ENCODE assay signal across 25 cellular contexts in the genomic region with DNA sequence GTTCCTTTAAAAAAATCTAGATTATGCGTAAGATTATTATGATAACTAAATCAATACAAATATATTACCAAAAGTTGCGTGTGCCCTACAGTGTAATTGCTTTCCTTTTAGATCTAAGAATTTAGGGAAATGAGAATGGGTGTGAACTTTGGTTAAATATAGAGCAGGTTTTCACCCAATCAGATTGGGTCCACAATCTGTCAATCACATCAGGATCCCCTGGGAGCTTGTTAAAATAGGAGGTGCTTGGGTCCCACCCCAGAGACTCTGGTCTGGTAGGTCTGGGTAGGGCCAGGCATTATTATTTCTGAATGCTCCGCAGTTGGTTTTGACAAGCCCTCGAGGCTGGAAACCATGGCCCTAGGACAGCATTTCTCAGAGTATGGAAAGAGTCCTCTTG.
A peak's percentile ranks its signal among the peaks of the same experiment; 100 is the strongest.
DNase-seq lines count a peak whose midpoint lies in the region; ATAC-seq, FAIRE-seq and TF ChIP-seq lines count a peak whose summit lies in the region.
"Had no signal": no experiment of that assay in that cellular context is flagged by ENCODE, and none has a peak within 500 bp of the region (broad histone marks: within the 10 kb centered on the region; RNA-seq: fewer than 3 reads in every experiment).

No MANE protein-coding gene starts in this region.

- in situ Hi-C loops in GM12878 (cut with MboI), result no loop called here

- FAIRE-seq in GM12878 (lab: Jason Lieb, UNC), result no peak
- FAIRE-seq: D721Med, kidney, small intestine had no signal

- peaks cover 5 to 11% of the 10 kb centered on the region in 2 donors for H3K9me3 Mint-ChIP-seq in stimulated activated naive B cell treated with anti-CD40 and anti-IgM and Interleukin-4, amounts not matched to agents 10 μg/mL and 1 μg/mL and 100 μg/mL, for 72 hours

- no peak for TF ChIP-seq EP300 in GM12878 (IDR thresholded peaks at IDR 0.05; ENCODE audit: borderline replicate concordance in 1 of 2, control insufficient read depth in 1 of 2, low read depth in 2 of 2, low read length in 2 of 2)

- TF ChIP-seq POLR2A in GM12878 (IDR thresholded peaks at IDR 0.05; ENCODE audit: low read depth, low read length), result no peak

- peaks cover 5 to 6% of the 10 kb centered on the region in 2 donors for H3K36me3 Mint-ChIP-seq in stimulated activated naive B cell treated with anti-CD40 and anti-IgM and Interleukin-4, amounts not matched to agents 10 μg/mL and 1 μg/mL and 100 μg/mL, for 72 hours
- H3K36me3 Mint-ChIP-seq: brain; CD4-positive, CD25-positive, alpha-beta regulatory T cell had no signal

- POLR2A ChIA-PET in GM12878 (lab: Charles Lee), result interaction anchor here (0.6 to 1.8 kb wide), 3 partner anchors 9 to 15 kb away, joined by 3 to 6 read pairs (median 4); no protein-coding TSS in a partner anchor

- no TSS peak for BruUV-seq in GM12878 (replicated peaks; lab: Mats Ljungman, UMichigan)

- H3K4me3 ChIP-seq in GM12878, result no peak overlapping the region
- H3K4me3 ChIP-seq: ovary, transverse colon had no signal

- RAD21 ChIA-PET in GM12878 (lab: Charles Lee; ENCODE audit: unreplicated experiment), result interaction anchor here (1.4 to 1.5 kb wide), 3 partner anchors 13 to 71 kb away, joined by 3 to 4 read pairs (median 4); no protein-coding TSS in a partner anchor

- no peak overlapping the region for H3K9ac ChIP-seq in GM12878 (ENCODE audit: control insufficient read depth, insufficient read depth, low read length)

- WGBS in GM12878 (ENCODE audit: insufficient coverage, insufficient replicate concordance, low lambda C conversion rate, missing lambda C conversion rate), result 73% methylated on average over 4 of the region's 4 CpGs

- no peaks in the 10 kb centered on the region; the same call in 2 of the 3 replicates for H3K9me3 ChIP-seq in GM12878 (replicated peaks; ENCODE audit: control insufficient read depth, insufficient read depth, low read length)
- H3K9me3 ChIP-seq: ovary had no signal

- no peak overlapping the region for H3K27ac Mint-ChIP-seq in stimulated activated naive B cell treated with anti-CD40 and anti-IgM and Interleukin-4, amounts not matched to agents 10 μg/mL and 1 μg/mL and 100 μg/mL, for 72 hours
- H3K27ac Mint-ChIP-seq: activated CD4-positive, alpha-beta T cell treated with anti-CD3 and anti-CD28 coated beads, Interleukin-2, amount 10 ng/mL, durations not matched to agents 7 days and 5 days; activated T-cell treated with anti-CD3 and anti-CD28 coated beads, Interleukin-2, amount 50 U/mL, for 72 hours; brain; CD4-positive, CD25-positive, alpha-beta regulatory T cell had no signal

- ATAC-seq in GM18868 (IDR thresholded peaks at IDR 0.05; ENCODE audit: unreplicated experiment) (peak; percentile 42), GM12878 (no peak)
- peak; percentile 96 to 99 for ATAC-seq in stimulated activated naive B cell treated with anti-CD40 and anti-IgM and Interleukin-4, amounts not matched to agents 10 μg/mL and 1 μg/mL and 100 μg/mL, for 72 hours (replicated peaks)
- ATAC-seq: activated T-cell treated with anti-CD3 and anti-CD28 coated beads, Interleukin-2, amount 50 U/mL, for 72 hours had no signal

- no peaks in the 10 kb centered on the region for H3K36me3 ChIP-seq in GM12878 (ENCODE audit: control insufficient read depth in 2 of 2, insufficient read depth in 2 of 2, low read length in 1 of 2)
- H3K36me3 ChIP-seq: ovary, transverse colon had no signal

- no peak overlapping the region for H3K4me2 ChIP-seq in GM12878 (ENCODE audit: control insufficient read depth, insufficient read depth)

- H2AFZ ChIP-seq in GM12878 (ENCODE audit: control insufficient read depth, low read depth, low read length), result no peak overlapping the region

- TF ChIP-seq RAD21 in GM12878 (IDR thresholded peaks at IDR 0.05; ENCODE audit: insufficient read depth, low read depth, low read length), result no peak

- CTCF ChIA-PET in GM12878 (lab: Yijun Ruan, JAX), result interaction anchor here (0.7 to 2.9 kb wide), 3 partner anchors 15 to 259 kb away, joined by 3 to 17 read pairs (median 5); no protein-coding TSS in a partner anchor

- no peaks in the 10 kb centered on the region for H3K27me3 Mint-ChIP-seq in stimulated activated naive B cell treated with anti-CD40 and anti-IgM and Interleukin-4, amounts not matched to agents 10 μg/mL and 1 μg/mL and 100 μg/mL, for 72 hours
- H3K27me3 Mint-ChIP-seq: brain had no signal

- H3K27me3 ChIP-seq in GM12878 (replicated peaks in 1 of 2; ENCODE audit: control insufficient read depth in 2 of 2, insufficient read depth in 2 of 2, low read length in 1 of 2), result no peaks in the 10 kb centered on the region
- H3K27me3 ChIP-seq: ovary, transverse colon had no signal

- TF ChIP-seq CTCF in GM12878 (IDR thresholded peaks at IDR 0.05 in 2 of 3, conservative IDR thresholded peaks at IDR 0.05 in 1 of 3; ENCODE audit: control insufficient read depth in 2 of 3, extremely low read depth in 1 of 3, insufficient read depth in 1 of 3, low read depth in 3 of 3, low read length in 3 of 3), result no peak

- H3K79me2 ChIP-seq in GM12878 (ENCODE audit: control insufficient read depth, insufficient read depth, low read length), result no peaks in the 10 kb centered on the region

- H3K4me1 ChIP-seq in GM12878 (ENCODE audit: control insufficient read depth, insufficient read depth, low read length), result peaks cover 3% of the 10 kb centered on the region; the same call in 1 of the 2 replicates
- H3K4me1 ChIP-seq: transverse colon had no signal

- SMC1A ChIA-PET in GM12878 (lab: Charles Lee; ENCODE audit: uncharacterized antibody, unreplicated experiment), result interaction anchor here (0.7 to 4.4 kb wide), 11 partner anchors 9 to 255 kb away, joined by 3 to 45 read pairs (median 4); no protein-coding TSS in a partner anchor

- intact Hi-C loops in GM12878 (cut with micrococcal nuclease; ENCODE audit: unreplicated experiment), result no loop called here

- H4K20me1 ChIP-seq in GM12878 (ENCODE audit: control insufficient read depth, insufficient read depth), result no peaks in the 10 kb centered on the region

- H3K27ac ChIP-seq in GM12878 (ENCODE audit: control insufficient read depth, insufficient read depth), result no peak overlapping the region
- H3K27ac ChIP-seq: ovary, transverse colon, VCaP had no signal

- H3K4me3 Mint-ChIP-seq in stimulated activated naive B cell treated with anti-CD40 and anti-IgM and Interleukin-4, amounts not matched to agents 10 μg/mL and 1 μg/mL and 100 μg/mL, for 72 hours, result no peak overlapping the region
- H3K4me3 Mint-ChIP-seq: activated CD4-positive, alpha-beta T cell treated with anti-CD3 and anti-CD28 coated beads, Interleukin-2, amount 10 ng/mL, durations not matched to agents 7 days and 5 days; activated T-cell treated with anti-CD3 and anti-CD28 coated beads, Interleukin-2, amount 50 U/mL, for 72 hours; brain; CD4-positive, CD25-positive, alpha-beta regulatory T cell; nephron had no signal

- DNase-seq in NOMO-1 treated with DMSO at 0.1 percent for 48 hours (lab: John Stamatoyannopoulos, UW; ENCODE audit: unreplicated experiment) (peak; percentile 70), GM12878 (ENCODE audit: low read depth, low spot score) (no peak), AG08395 (ENCODE audit: low spot score) (no peak), A172 (ENCODE audit: low spot score) (no peak), NCI-H510A treated with DMSO at 0.1 percent for 48 hours (lab: John Stamatoyannopoulos, UW) (no peak)
- DNase-seq in stimulated activated naive B cell treated with anti-CD40 and anti-IgM and Interleukin-4, amounts not matched to agents 10 μg/mL and 1 μg/mL and 100 μg/mL, for 72 hours, result peak; percentile 47
- DNase-seq: activated CD4-positive, alpha-beta T cell treated with anti-CD3 and anti-CD28 coated beads, Interleukin-2, amount 10 ng/mL, durations not matched to agents 7 days and 5 days; activated naive CD4-positive, alpha-beta T cell treated with Interleukin-2 at 50 U/mL for 16 hours; activated T-cell treated with anti-CD3 and anti-CD28 coated beads, Interleukin-2, amount 50 U/mL, for 72 hours; CD4-positive, CD25-positive, alpha-beta regulatory T cell; GOT3; kidney; NCI-H1417 treated with DMSO at 0.1 percent for 48 hours; NCI-H2081; NCI-H226; ovary; small intestine; stimulated activated CD4-positive, alpha-beta T cell treated with anti-CD3 and anti-CD28 coated beads, Interleukin-1b, Interleukin-23, amount 100 ng/mL, for 48 hours; stimulated activated CD8-positive, alpha-beta memory T cell treated with anti-CD3 and anti-CD28 coated beads, Interleukin-4, amount 100 ng/mL, for 48 hours; transverse colon had no signal

- H3K4me1 Mint-ChIP-seq in stimulated activated naive B cell treated with anti-CD40 and anti-IgM and Interleukin-4, amounts not matched to agents 10 μg/mL and 1 μg/mL and 100 μg/mL, for 72 hours, result peaks cover 26 to 27% of the 10 kb centered on the region in 2 donors
- H3K4me1 Mint-ChIP-seq: activated CD4-positive, alpha-beta T cell treated with anti-CD3 and anti-CD28 coated beads, Interleukin-2, amount 10 ng/mL, durations not matched to agents 7 days and 5 days; CD4-positive, CD25-positive, alpha-beta regulatory T cell; nephron had no signal

TF ChIP-seq in GM12878, 131 proteins besides CTCF, POLR2A, EP300 and RAD21:
- TF ChIP-seq ZNF24 (IDR thresholded peaks at IDR 0.05) (no peak), ETV6 (conservative IDR thresholded peaks at IDR 0.05 in 1 of 2, IDR thresholded peaks at IDR 0.05 in 1 of 2; ENCODE audit: borderline replicate concordance in 1 of 2, low read depth in 1 of 2) (no peak), LARP7 (IDR thresholded peaks at IDR 0.05) (no peak), IKZF2 (IDR thresholded peaks at IDR 0.05) (no peak), FOXK2 (IDR thresholded peaks at IDR 0.05) (no peak)
- TF ChIP-seq, protein P1, sequence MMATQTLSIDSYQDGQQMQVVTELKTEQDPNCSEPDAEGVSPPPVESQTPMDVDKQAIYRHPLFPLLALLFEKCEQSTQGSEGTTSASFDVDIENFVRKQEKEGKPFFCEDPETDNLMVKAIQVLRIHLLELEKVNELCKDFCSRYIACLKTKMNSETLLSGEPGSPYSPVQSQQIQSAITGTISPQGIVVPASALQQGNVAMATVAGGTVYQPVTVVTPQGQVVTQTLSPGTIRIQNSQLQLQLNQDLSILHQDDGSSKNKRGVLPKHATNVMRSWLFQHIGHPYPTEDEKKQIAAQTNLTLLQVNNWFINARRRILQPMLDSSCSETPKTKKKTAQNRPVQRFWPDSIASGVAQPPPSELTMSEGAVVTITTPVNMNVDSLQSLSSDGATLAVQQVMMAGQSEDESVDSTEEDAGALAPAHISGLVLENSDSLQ (IDR thresholded peaks at IDR 0.05), result peak; percentile 51
TF ChIP-seq in GM12878: peak in this region for 1.

Comparison
In these comparisons a context has a peak if more than half of its experiments do, and no peak if none do; other contexts are left out.
1. DNase-seq: peak in NOMO-1 treated with DMSO at 0.1 percent for 48 hours (single experiment) and stimulated activated naive B cell treated with anti-CD40 and anti-IgM and Interleukin-4, amounts not matched to agents 10 μg/mL and 1 μg/mL and 100 μg/mL, for 72 hours (single experiment); none in GM12878 (single experiment), AG08395 (single experiment), A172 (single experiment) and NCI-H510A treated with DMSO at 0.1 percent for 48 hours (single experiment).